In the genomic region with DNA sequence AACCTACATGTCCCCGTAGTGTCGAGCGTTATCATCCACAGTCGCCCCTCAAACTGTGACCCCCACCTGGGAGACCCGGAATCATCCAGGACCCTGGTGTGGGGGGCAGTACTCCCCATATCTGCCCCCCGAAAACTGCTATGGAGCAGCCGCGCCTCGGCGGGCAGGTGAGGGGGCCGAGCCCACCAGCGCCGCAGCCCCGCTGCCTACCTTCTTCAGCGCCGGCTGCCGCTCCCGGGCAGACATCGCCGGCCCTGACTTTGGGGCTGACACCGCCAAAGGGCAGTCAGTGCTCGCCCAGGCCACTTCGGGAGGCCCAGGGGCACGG, we compare ENCODE assay signal across 7 cellular contexts. TPM values are rescaled to one million over a fixed set of nuclear protein-coding genes. Genes with fewer than 3 reads are reported as not detected.
DNase-seq lines count a peak whose midpoint lies in the region; ATAC-seq and TF ChIP-seq lines count a peak whose summit lies in the region.

No MANE protein-coding gene starts in this region.

- H3K4me3 Mint-ChIP-seq in activated T-helper 2 cell treated with anti-CD3 and anti-CD28 coated beads, Interferon-gamma antibody, Interleukin-2, Interleukin-4, amounts not matched to agents 10 μg/mL and 5 μg/mL and 100 μg/mL, durations not matched to agents 14 hours and 24 hours and 36 hours (ENCODE audit: low read depth) = peak overlapping the region; percentile 59

- peaks cover 69% of the 10 kb centered on the region for H3K27me3 Mint-ChIP-seq in activated T-helper 2 cell treated with anti-CD3 and anti-CD28 coated beads, Interferon-gamma antibody, Interleukin-2, Interleukin-4, amounts not matched to agents 10 μg/mL and 5 μg/mL and 100 μg/mL, durations not matched to agents 14 hours and 24 hours and 36 hours (ENCODE audit: low read depth)

- H3K27me3 ChIP-seq in kidney epithelial cell (ENCODE audit: control insufficient read depth, insufficient read depth, low read length) (peaks cover 33% of the 10 kb centered on the region), stomach smooth muscle (ENCODE audit: control insufficient read depth in 1 of 2, insufficient read depth in 2 of 2, low read length in 2 of 2) (no peaks in the 10 kb centered on the region)

- H3K36me3 ChIP-seq in kidney epithelial cell (ENCODE audit: control insufficient read depth, insufficient read depth, low read length) = no peaks in the 10 kb centered on the region
- H3K36me3 ChIP-seq in stomach smooth muscle (ENCODE audit: control insufficient read depth in 2 of 2, insufficient read depth in 2 of 2, low read length in 2 of 2) = no peaks in the 10 kb centered on the region

- H3K9me3 ChIP-seq in stomach smooth muscle (ENCODE audit: control insufficient read depth in 2 of 2, low read length in 2 of 2) = no peaks in the 10 kb centered on the region

- DNase-seq in HFF-Myc (ENCODE audit: extremely low read depth, low read depth) (no peak), kidney epithelial cell (ENCODE audit: low read depth) (no peak), AG20443 (ENCODE audit: low spot score) (no peak), NCI-H2171 (lab: John Stamatoyannopoulos, UW) (no peak)
- no peak for DNase-seq in activated T-helper 2 cell treated with anti-CD3 and anti-CD28 coated beads, Interferon-gamma antibody, Interleukin-2, Interleukin-4, amounts not matched to agents 10 μg/mL and 5 μg/mL and 100 μg/mL, durations not matched to agents 14 hours and 24 hours and 36 hours (ENCODE audit: low spot score)

- H3K36me3 Mint-ChIP-seq in activated T-helper 2 cell treated with anti-CD3 and anti-CD28 coated beads, Interferon-gamma antibody, Interleukin-2, Interleukin-4, amounts not matched to agents 10 μg/mL and 5 μg/mL and 100 μg/mL, durations not matched to agents 14 hours and 24 hours and 36 hours (ENCODE audit: low read depth) = no peaks in the 10 kb centered on the region

- H3K27ac ChIP-seq in stomach smooth muscle (ENCODE audit: low read length) = peak overlapping the region; percentile 25

- peaks cover 12% of the 10 kb centered on the region for H3K4me1 ChIP-seq in stomach smooth muscle (ENCODE audit: control insufficient read depth, insufficient read depth, low read length)

- no peaks in the 10 kb centered on the region for H3K9me3 Mint-ChIP-seq in activated T-helper 2 cell treated with anti-CD3 and anti-CD28 coated beads, Interferon-gamma antibody, Interleukin-2, Interleukin-4, amounts not matched to agents 10 μg/mL and 5 μg/mL and 100 μg/mL, durations not matched to agents 14 hours and 24 hours and 36 hours

- TF ChIP-seq CTCF in HFF-Myc (IDR thresholded peaks at IDR 0.05; ENCODE audit: low read depth, low read length, missing control alignments) (no peak), kidney epithelial cell (IDR thresholded peaks at IDR 0.05; ENCODE audit: insufficient read depth, low read length, poor library complexity, severe bottlenecking) (no peak)

- no peak overlapping the region for H3K27ac Mint-ChIP-seq in activated T-helper 2 cell treated with anti-CD3 and anti-CD28 coated beads, Interferon-gamma antibody, Interleukin-2, Interleukin-4, amounts not matched to agents 10 μg/mL and 5 μg/mL and 100 μg/mL, durations not matched to agents 14 hours and 24 hours and 36 hours

- no peak for ATAC-seq in HG03095 (IDR thresholded peaks at IDR 0.05; ENCODE audit: unreplicated experiment)

- H3K4me3 ChIP-seq in HFF-Myc (replicated peaks; ENCODE audit: low read depth, low read length) (peak overlapping the region; percentile 32), kidney epithelial cell (ENCODE audit: low read depth, low read length) (peak overlapping the region; percentile 41), stomach smooth muscle (ENCODE audit: low read length in 2 of 2) (peak overlapping the region; percentile 64 to 82)

- peaks cover 14% of the 10 kb centered on the region for H3K4me1 Mint-ChIP-seq in activated T-helper 2 cell treated with anti-CD3 and anti-CD28 coated beads, Interferon-gamma antibody, Interleukin-2, Interleukin-4, amounts not matched to agents 10 μg/mL and 5 μg/mL and 100 μg/mL, durations not matched to agents 14 hours and 24 hours and 36 hours (ENCODE audit: low read depth)

- peak overlapping the region in 1 of 2 donors; percentile 53 for H3K9ac ChIP-seq in stomach smooth muscle (ENCODE audit: low read length in 2 of 2)

- intact Hi-C loops in activated T-helper 2 cell treated with anti-CD3 and anti-CD28 coated beads, Interferon-gamma antibody, Interleukin-2, Interleukin-4, amounts not matched to agents 10 μg/mL and 5 μg/mL and 100 μg/mL, durations not matched to agents 14 hours and 24 hours and 36 hours (cut with micrococcal nuclease) = loop anchor here (5.0 kb wide), 1 partner anchor 259 kb away; no protein-coding TSS in a partner anchor

RNA-seq across cellular contexts. Expression of a gene that starts 0.8 kb away (rescaled TPM):
- total RNA-seq in activated T-helper 2 cell treated with anti-CD3 and anti-CD28 coated beads, Interferon-gamma antibody, Interleukin-2, Interleukin-4, amounts not matched to agents 10 μg/mL and 5 μg/mL and 100 μg/mL, durations not matched to agents 14 hours and 24 hours and 36 hours = not detected in 2 replicates
- 0.14 and 0.17 TPM in 2 replicates for total RNA-seq in kidney epithelial cell
